ENCODE assay signal across 1 cellular context in the genomic region with DNA sequence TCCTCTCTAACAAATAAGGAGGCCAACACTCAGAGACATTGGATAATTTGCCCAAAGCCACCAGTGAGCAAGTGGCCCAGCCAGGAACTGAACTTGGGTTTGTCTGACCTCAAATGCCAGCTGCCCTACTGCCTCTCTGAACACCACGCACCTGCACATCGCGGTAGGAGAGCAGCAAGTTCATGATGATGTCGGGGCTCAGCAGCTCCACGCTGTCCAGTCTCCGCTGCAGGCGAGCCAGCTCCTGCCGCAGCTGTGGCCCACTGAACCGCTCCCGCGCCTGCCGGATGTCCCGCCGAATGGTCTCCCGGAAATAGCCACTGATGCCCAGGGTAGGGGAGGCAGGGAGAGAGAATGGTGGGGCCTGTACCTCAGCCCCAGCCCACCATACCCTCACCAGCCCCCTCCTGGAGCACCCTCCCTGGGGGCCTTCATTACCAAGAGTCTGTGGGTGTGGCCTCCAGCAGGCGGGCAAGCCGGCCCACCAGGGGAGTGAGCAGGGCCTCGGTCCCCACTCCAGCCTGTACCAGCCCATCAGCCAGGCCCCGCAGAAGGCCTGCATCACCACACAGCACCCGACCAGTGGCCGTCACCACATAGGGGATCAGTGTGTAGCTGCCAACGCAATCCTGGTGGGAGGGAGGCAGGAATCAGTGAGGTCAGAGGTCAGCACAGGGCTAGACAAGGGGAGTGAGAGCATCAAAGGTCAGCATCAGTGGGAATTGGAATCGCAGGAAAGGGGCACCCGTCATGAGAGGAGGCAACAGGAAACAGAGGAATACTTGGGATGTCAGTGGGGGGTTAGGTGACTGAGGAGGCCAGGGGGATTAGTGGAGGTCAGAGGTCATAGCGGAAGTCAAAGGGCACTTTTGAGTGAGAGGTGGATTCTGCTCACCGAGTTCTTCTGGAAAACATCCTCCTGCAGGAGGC.
TF ChIP-seq lines count a peak whose summit lies in the region.

No MANE protein-coding gene starts in this region.

TF ChIP-seq in HepG2, 621 proteins besides CTCF, POLR2A, EP300 and RAD21:
- TF ChIP-seq NR2C2 (CRISPR knock-in tag; IDR thresholded peaks at IDR 0.05; ENCODE audit: borderline replicate concordance) (peak; percentile 81), HNF4G (IDR thresholded peaks at IDR 0.05; ENCODE audit: borderline replicate concordance, low read depth, low read length) (0 out of 2 replicates have a peak, but pooled peaks have one; percentile 30), HNF4G (CRISPR knock-in tag; IDR thresholded peaks at IDR 0.05; ENCODE audit: borderline replicate concordance, low read depth) (no peak), PITX1 (CRISPR knock-in tag; IDR thresholded peaks at IDR 0.05) (peak; percentile 84), ZNF431 (CRISPR knock-in tag; IDR thresholded peaks at IDR 0.05; ENCODE audit: borderline replicate concordance, low read depth) (no peak), PHF5A (CRISPR knock-in tag; IDR thresholded peaks at IDR 0.05; ENCODE audit: low read depth, unreplicated experiment) (no peak), NR2F2 (IDR thresholded peaks at IDR 0.05; ENCODE audit: borderline replicate concordance, low read depth) (peak; percentile 69), BORCS8-MEF2B (CRISPR knock-in tag; IDR thresholded peaks at IDR 0.05) (no peak), IKZF1 (IDR thresholded peaks at IDR 0.05) (no peak), NR2F6 (IDR thresholded peaks at IDR 0.05) (peak; percentile 89), NR2F6 (CRISPR knock-in tag; IDR thresholded peaks at IDR 0.05) (no peak)
- TF ChIP-seq, protein P1, sequence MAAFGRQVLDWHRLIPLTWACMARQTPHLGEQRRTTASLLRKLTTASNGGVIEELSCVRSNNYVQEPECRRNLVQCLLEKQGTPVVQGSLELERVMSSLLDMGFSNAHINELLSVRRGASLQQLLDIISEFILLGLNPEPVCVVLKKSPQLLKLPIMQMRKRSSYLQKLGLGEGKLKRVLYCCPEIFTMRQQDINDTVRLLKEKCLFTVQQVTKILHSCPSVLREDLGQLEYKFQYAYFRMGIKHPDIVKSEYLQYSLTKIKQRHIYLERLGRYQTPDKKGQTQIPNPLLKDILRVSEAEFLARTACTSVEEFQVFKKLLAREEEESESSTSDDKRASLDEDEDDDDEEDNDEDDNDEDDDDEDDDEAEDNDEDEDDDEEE (CRISPR knock-in tag; IDR thresholded peaks at IDR 0.05), result no peak
- TF ChIP-seq, protein P2, sequence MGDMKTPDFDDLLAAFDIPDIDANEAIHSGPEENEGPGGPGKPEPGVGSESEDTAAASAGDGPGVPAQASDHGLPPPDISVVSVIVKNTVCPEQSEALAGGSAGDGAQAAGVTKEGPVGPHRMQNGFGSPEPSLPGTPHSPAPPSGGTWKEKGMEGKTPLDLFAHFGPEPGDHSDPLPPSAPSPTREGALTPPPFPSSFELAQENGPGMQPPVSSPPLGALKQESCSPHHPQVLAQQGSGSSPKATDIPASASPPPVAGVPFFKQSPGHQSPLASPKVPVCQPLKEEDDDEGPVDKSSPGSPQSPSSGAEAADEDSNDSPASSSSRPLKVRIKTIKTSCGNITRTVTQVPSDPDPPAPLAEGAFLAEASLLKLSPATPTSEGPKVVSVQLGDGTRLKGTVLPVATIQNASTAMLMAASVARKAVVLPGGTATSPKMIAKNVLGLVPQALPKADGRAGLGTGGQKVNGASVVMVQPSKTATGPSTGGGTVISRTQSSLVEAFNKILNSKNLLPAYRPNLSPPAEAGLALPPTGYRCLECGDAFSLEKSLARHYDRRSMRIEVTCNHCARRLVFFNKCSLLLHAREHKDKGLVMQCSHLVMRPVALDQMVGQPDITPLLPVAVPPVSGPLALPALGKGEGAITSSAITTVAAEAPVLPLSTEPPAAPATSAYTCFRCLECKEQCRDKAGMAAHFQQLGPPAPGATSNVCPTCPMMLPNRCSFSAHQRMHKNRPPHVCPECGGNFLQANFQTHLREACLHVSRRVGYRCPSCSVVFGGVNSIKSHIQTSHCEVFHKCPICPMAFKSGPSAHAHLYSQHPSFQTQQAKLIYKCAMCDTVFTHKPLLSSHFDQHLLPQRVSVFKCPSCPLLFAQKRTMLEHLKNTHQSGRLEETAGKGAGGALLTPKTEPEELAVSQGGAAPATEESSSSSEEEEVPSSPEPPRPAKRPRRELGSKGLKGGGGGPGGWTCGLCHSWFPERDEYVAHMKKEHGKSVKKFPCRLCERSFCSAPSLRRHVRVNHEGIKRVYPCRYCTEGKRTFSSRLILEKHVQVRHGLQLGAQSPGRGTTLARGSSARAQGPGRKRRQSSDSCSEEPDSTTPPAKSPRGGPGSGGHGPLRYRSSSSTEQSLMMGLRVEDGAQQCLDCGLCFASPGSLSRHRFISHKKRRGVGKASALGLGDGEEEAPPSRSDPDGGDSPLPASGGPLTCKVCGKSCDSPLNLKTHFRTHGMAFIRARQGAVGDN (CRISPR knock-in tag; IDR thresholded peaks at IDR 0.05), result peak; percentile 6; the same call in 1 of the 2 replicates
TF ChIP-seq in HepG2: peak in this region for 6.
